In the genomic region with DNA sequence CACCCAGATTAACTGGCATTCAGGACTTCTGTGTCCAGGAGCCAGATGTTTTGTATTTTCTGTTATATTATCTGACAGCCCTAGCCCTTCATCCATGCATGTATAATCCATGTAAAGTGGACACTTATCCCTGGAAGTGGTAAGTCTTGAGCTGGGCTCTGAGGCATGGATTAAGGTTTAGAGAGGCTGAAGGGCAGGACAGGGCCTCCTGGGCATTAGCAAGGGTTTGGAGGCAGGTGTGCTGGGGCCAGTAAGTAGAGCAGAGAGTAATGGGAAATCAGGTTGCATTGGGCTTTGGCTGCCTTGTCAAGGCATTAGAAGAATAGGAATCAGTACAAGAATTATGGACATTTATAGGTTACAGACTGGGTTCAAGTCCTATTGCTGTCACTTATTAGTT, we compare ENCODE assay signal across 18 cellular contexts.
"Had no signal": no experiment of that assay in that cellular context is flagged by ENCODE, and none has a peak within 500 bp of the region (broad histone marks: within the 10 kb centered on the region; RNA-seq: fewer than 3 reads in every experiment).

No MANE protein-coding gene starts in this region.

- H3K4me3 ChIP-seq: dorsolateral prefrontal cortex, heart left ventricle, psoas muscle, right lobe of liver, tibial artery, upper lobe of left lung, uterus had no signal

- ATAC-seq: heart left ventricle; left lobe of liver; naive thymus-derived CD4-positive, alpha-beta T cell; psoas muscle; right lobe of liver; stimulated activated effector memory CD8-positive, alpha-beta T cell treated with anti-CD3 and anti-CD28 coated beads, Interleukin-12 subunit alpha, Interleukin-12 subunit beta, amount 100 ng/mL, for 72 hours had no signal

- H3K36me3 ChIP-seq: heart left ventricle, right lobe of liver, tibial artery, upper lobe of left lung, uterus had no signal

- H3K27ac ChIP-seq: dorsolateral prefrontal cortex, heart left ventricle, psoas muscle, right lobe of liver, tibial artery, upper lobe of left lung, uterus had no signal

- DNase-seq: dorsolateral prefrontal cortex; effector CD8-positive, alpha-beta T cell; heart left ventricle; hypothalamus; kidney glomerular epithelial cell; mammary epithelial cell; naive thymus-derived CD4-positive, alpha-beta T cell; nephron progenitor cell; psoas muscle; retina; right lobe of liver; stimulated activated CD4-positive, alpha-beta T cell treated with anti-CD3 and anti-CD28 coated beads, Interleukin-4, amount 100 ng/mL, for 1 hour; stimulated activated CD8-positive, alpha-beta memory T cell treated with anti-CD3 and anti-CD28 coated beads, Interleukin-4, amount 100 ng/mL, for 48 hours; tibial artery; upper lobe of left lung; uterus had no signal

- H3K4me1 ChIP-seq: psoas muscle, right lobe of liver, tibial artery, upper lobe of left lung, uterus had no signal

- H3K27me3 ChIP-seq: dorsolateral prefrontal cortex, heart left ventricle, right lobe of liver, tibial artery, upper lobe of left lung, uterus had no signal

- H3K9me3 ChIP-seq: heart left ventricle, psoas muscle, right lobe of liver, tibial artery, upper lobe of left lung, uterus had no signal
